In the genomic region with DNA sequence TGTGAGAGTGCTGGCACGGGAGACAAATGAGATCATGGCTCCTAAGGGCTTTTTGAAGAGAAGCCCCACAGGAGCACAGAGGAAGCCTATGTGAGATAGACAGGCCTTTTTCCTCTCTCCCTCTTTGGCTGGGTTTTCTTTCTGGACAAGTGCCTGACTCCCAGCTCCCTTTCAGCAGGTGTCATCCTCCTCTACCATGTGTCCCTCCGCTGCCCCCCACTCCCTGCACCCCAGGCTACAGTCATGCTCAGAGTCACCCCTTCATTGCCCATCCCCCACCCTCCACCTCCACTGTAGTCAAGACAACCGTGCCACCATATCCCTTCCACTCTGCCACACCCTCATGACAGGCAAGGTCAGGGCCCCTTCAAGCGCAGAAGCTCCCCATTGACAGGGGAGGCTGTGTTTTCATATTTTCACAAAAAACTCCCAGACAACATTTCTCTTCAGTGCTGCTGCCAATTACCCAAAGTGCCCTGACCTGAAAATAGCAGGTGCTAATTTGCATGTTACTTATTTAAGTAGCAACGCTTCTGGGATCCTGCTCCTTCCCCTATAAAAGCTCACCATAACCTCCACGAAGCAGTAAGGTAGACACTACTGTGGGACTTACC, we compare ENCODE assay signal across 14 cellular contexts.
DNase-seq lines count a peak whose midpoint lies in the region; ATAC-seq, FAIRE-seq and TF ChIP-seq lines count a peak whose summit lies in the region.
"Had no signal": no experiment of that assay in that cellular context is flagged by ENCODE, and none has a peak within 500 bp of the region (broad histone marks: within the 10 kb centered on the region; RNA-seq: fewer than 3 reads in every experiment).

No MANE protein-coding gene starts in this region.

- SMC1A ChIA-PET in GM12878 (lab: Charles Lee; ENCODE audit: uncharacterized antibody, unreplicated experiment), result interaction anchor here (1.1 kb wide), 1 partner anchor 27 kb away, joined by 3 read pairs; no protein-coding TSS in a partner anchor

- CTCF ChIA-PET in SK-N-SH (lab: Yijun Ruan, JAX), result interaction anchor here (1.0 to 2.6 kb wide), 6 partner anchors 27 to 255 kb away, joined by 3 to 14 read pairs (median 7); no protein-coding TSS in a partner anchor
- CTCF ChIA-PET in GM12878 (lab: Yijun Ruan, JAX), result interaction anchor here (0.8 kb wide), 2 partner anchors 27 to 56 kb away, joined by 3 to 5 read pairs; no protein-coding TSS in a partner anchor

- H3K27me3 ChIP-seq in SK-N-SH (ENCODE audit: insufficient read depth) (no peaks in the 10 kb centered on the region), GM12878 (replicated peaks in 1 of 2; ENCODE audit: control insufficient read depth in 2 of 2, insufficient read depth in 2 of 2, low read length in 1 of 2) (peaks cover 0 to 4% of the 10 kb centered on the region in 2 experiments; a peak in 2 of 4 replicates), muscle layer of duodenum (ENCODE audit: low read depth, low read length) (no peaks in the 10 kb centered on the region)
- H3K27me3 ChIP-seq: adrenal gland had no signal

- H3K9me3 ChIP-seq in SK-N-SH (no peaks in the 10 kb centered on the region), GM12878 (replicated peaks; ENCODE audit: control insufficient read depth, insufficient read depth, low read length) (no peaks in the 10 kb centered on the region), muscle layer of duodenum (ENCODE audit: control insufficient read depth in 1 of 2, low read length in 2 of 2) (no peaks in the 10 kb centered on the region)
- H3K9me3 ChIP-seq: adrenal gland, upper lobe of left lung had no signal

- H3K36me3 ChIP-seq in SK-N-SH (replicated peaks in 1 of 2; ENCODE audit: control insufficient read depth in 1 of 2, insufficient read depth in 2 of 2, low read length in 1 of 2) (peaks cover 2 to 20% of the 10 kb centered on the region in 2 experiments), GM12878 (ENCODE audit: control insufficient read depth in 2 of 2, insufficient read depth in 2 of 2, low read length in 1 of 2) (no peaks in the 10 kb centered on the region), muscle layer of duodenum (ENCODE audit: control insufficient read depth in 1 of 2, insufficient read depth in 2 of 2, low read length in 2 of 2) (no peaks in the 10 kb centered on the region)
- H3K36me3 ChIP-seq: adrenal gland, upper lobe of left lung had no signal

- H3K4me3 ChIP-seq in SK-N-SH (ENCODE audit: low read depth in 2 of 2, low read length in 1 of 2) (no peak overlapping the region; a peak in 1 of 4 replicates), GM12878 (0 out of 2 replicates have a peak overlapping the region, but pooled peaks have one; percentile 7), muscle layer of duodenum (ENCODE audit: low read depth in 1 of 2, low read length in 2 of 2) (no peak overlapping the region)
- H3K4me3 ChIP-seq: adrenal gland, upper lobe of left lung had no signal

- peak overlapping the region; percentile 84 for H3K9ac ChIP-seq in SK-N-SH
- no peak overlapping the region for H3K9ac ChIP-seq in GM12878 (ENCODE audit: control insufficient read depth, insufficient read depth, low read length)

- no peak for FAIRE-seq in GM12878 (lab: Jason Lieb, UNC)

- no TSS peak for BruUV-seq in GM12878 (replicated peaks; lab: Mats Ljungman, UMichigan)

- TF ChIP-seq POLR2A in GM12878 (IDR thresholded peaks at IDR 0.05; ENCODE audit: low read depth, low read length), result no peak

- H3K9me2 ChIP-seq in SK-N-SH, result no peaks in the 10 kb centered on the region

- ATAC-seq in SK-N-SH treated with all-trans-retinoic acid at 6 μM for 48 hours (no peak), GM12878 (no peak), esophagus mucosa (no peak)

- RAD21 ChIA-PET in GM12878 (lab: Charles Lee; ENCODE audit: unreplicated experiment), result interaction anchor here (0.8 kb wide), 1 partner anchor 25 kb away, joined by 3 read pairs; no protein-coding TSS in a partner anchor

- TF ChIP-seq RAD21 in SK-N-SH (IDR thresholded peaks at IDR 0.05; ENCODE audit: low read length), result no peak
- TF ChIP-seq RAD21 in GM12878 (IDR thresholded peaks at IDR 0.05; ENCODE audit: insufficient read depth, low read depth, low read length), result no peak

- no peak for TF ChIP-seq CTCF in SK-N-SH (IDR thresholded peaks at IDR 0.05)
- TF ChIP-seq CTCF in GM12878 (IDR thresholded peaks at IDR 0.05 in 2 of 3, conservative IDR thresholded peaks at IDR 0.05 in 1 of 3; ENCODE audit: control insufficient read depth in 2 of 3, extremely low read depth in 1 of 3, insufficient read depth in 1 of 3, low read depth in 3 of 3, low read length in 3 of 3), result no peak

- peak overlapping the region; percentile 54 to 98; a peak in 3 of 4 replicates for H3K27ac ChIP-seq in SK-N-SH (ENCODE audit: low read depth in 2 of 2, low read length in 1 of 2)
- no peak overlapping the region for H3K27ac ChIP-seq in GM12878 (ENCODE audit: control insufficient read depth, insufficient read depth)
- peak overlapping the region; percentile 25 for H3K27ac ChIP-seq in muscle layer of duodenum (ENCODE audit: low read length)
- H3K27ac ChIP-seq in temporal lobe (ENCODE audit: low read depth, low read length), result peak overlapping the region; percentile 94

- H3K79me2 ChIP-seq in SK-N-SH (ENCODE audit: insufficient read depth) (peaks cover 100% of the 10 kb centered on the region), GM12878 (ENCODE audit: control insufficient read depth, insufficient read depth, low read length) (no peaks in the 10 kb centered on the region)

- intact Hi-C loops in GM12878 (cut with micrococcal nuclease; ENCODE audit: unreplicated experiment), result no loop called here

- TF ChIP-seq EP300 in SK-N-SH (IDR thresholded peaks at IDR 0.05; ENCODE audit: borderline replicate concordance in 1 of 2, low read depth in 1 of 2, low read length in 1 of 2) (no peak), GM12878 (IDR thresholded peaks at IDR 0.05; ENCODE audit: borderline replicate concordance in 1 of 2, control insufficient read depth in 1 of 2, low read depth in 2 of 2, low read length in 2 of 2) (no peak)

- 88% methylated on average over 6 of the region's 6 CpGs for WGBS in SK-N-SH (ENCODE audit: low lambda C conversion rate)
- WGBS in GM12878 (ENCODE audit: insufficient coverage, insufficient replicate concordance, low lambda C conversion rate, missing lambda C conversion rate), result 8% methylated on average over 6 of the region's 6 CpGs

- in situ Hi-C loops in GM12878 (cut with MboI), result no loop called here

- peaks cover 3% of the 10 kb centered on the region; the same call in 1 of the 2 replicates for H4K20me1 ChIP-seq in SK-N-SH (ENCODE audit: insufficient read depth)
- no peaks in the 10 kb centered on the region for H4K20me1 ChIP-seq in GM12878 (ENCODE audit: control insufficient read depth, insufficient read depth)

- H2AFZ ChIP-seq in SK-N-SH (ENCODE audit: low read depth) (no peak overlapping the region), GM12878 (ENCODE audit: control insufficient read depth, low read depth, low read length) (peak overlapping the region; percentile 18)

- H3K4me2 ChIP-seq in SK-N-SH (peak overlapping the region; percentile 81), GM12878 (ENCODE audit: control insufficient read depth, insufficient read depth) (peak overlapping the region; percentile 67)

- H3F3A ChIP-seq in SK-N-SH (replicated peaks; ENCODE audit: insufficient read depth), result peaks cover 33% of the 10 kb centered on the region

- peaks cover 28 to 50% of the 10 kb centered on the region in 2 experiments; a peak in 3 of 4 replicates for H3K4me1 ChIP-seq in SK-N-SH (ENCODE audit: control insufficient read depth in 1 of 2, insufficient read depth in 2 of 2, low read depth in 1 of 2, low read length in 1 of 2)
- peaks cover 12% of the 10 kb centered on the region for H3K4me1 ChIP-seq in GM12878 (ENCODE audit: control insufficient read depth, insufficient read depth, low read length)
- H3K4me1 ChIP-seq in muscle layer of duodenum (ENCODE audit: control insufficient read depth in 1 of 2, insufficient read depth in 2 of 2, low read length in 2 of 2), result peaks cover 6 to 41% of the 10 kb centered on the region in 2 donors

- DNase-seq in SK-N-SH, result no peak
- DNase-seq in GM12878 (ENCODE audit: low read depth, low spot score), result no peak
- no peak for DNase-seq in activated CD4-positive, alpha-beta T cell treated with anti-CD3 and anti-CD28 coated beads for 48 hours
- DNase-seq in kidney tubule cell (ENCODE audit: low spot score), result no peak
- DNase-seq: activated T-cell treated with anti-CD3 and anti-CD28 coated beads for 4 hours; adrenal gland; effector memory CD4-positive, alpha-beta T cell; NCI-H1092 treated with DMSO at 0.1 percent for 48 hours; SIG-M5; upper lobe of left lung had no signal

- POLR2A ChIA-PET in SK-N-SH (lab: Yijun Ruan, JAX), result no interaction called here
- POLR2A ChIA-PET in GM12878 (lab: Charles Lee), result no interaction called here

TF ChIP-seq in SK-N-SH, 30 proteins besides CTCF, POLR2A, EP300 and RAD21 (continues in another document):
- TF ChIP-seq ELF1 (IDR thresholded peaks at IDR 0.05) (no peak), FOSL2 (IDR thresholded peaks at IDR 0.05; ENCODE audit: borderline replicate concordance, low read depth) (no peak)

TF ChIP-seq in SK-N-SH treated with all-trans-retinoic acid at 6 μM for 48 hours, 23 proteins besides CTCF, POLR2A, EP300 and RAD21 (continues in another document):
- no peak for TF ChIP-seq ZFP3 (CRISPR knock-in tag; IDR thresholded peaks at IDR 0.05)

TF ChIP-seq in GM12878, 131 proteins besides CTCF, POLR2A, EP300 and RAD21 (continues in another document):
- TF ChIP-seq SPI1 (IDR thresholded peaks at IDR 0.05; ENCODE audit: borderline replicate concordance, insufficient read depth, low read depth, low read length) (no peak), NR2C1 (IDR thresholded peaks at IDR 0.05) (no peak), FOS (IDR thresholded peaks at IDR 0.05; ENCODE audit: borderline replicate concordance, extremely low read depth, insufficient read length) (no peak), SMAD5 (IDR thresholded peaks at IDR 0.05; ENCODE audit: low read depth) (no peak), CHD1 (IDR thresholded peaks at IDR 0.05; ENCODE audit: low read depth, low read length) (no peak), IRF3 (IDR thresholded peaks at IDR 0.05) (no peak), ZNF207 (IDR thresholded peaks at IDR 0.05; ENCODE audit: borderline replicate concordance) (no peak)
